ENCODE assay signal across 15 cellular contexts in the genomic region with DNA sequence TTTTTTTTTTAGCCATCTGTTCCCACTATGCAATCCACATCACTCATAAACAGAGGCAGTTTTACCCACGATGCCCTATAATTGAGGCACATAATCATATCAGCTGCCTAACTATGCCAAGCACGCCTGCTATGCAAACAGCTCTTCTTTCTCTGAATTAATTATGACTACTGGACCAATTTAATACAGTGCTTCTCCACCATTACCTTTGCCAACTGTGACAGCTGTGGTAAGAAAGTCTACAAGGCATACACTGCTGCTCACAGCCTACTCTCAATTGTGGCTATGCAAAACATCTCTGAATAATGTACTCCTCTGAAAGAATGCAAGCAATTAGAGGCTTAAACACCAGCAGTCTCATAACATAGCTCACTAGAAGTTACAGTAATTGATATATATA.
DNase-seq lines count a peak whose midpoint lies in the region; ATAC-seq and TF ChIP-seq lines count a peak whose summit lies in the region.
"Had no signal": no experiment of that assay in that cellular context is flagged by ENCODE, and none has a peak within 500 bp of the region (broad histone marks: within the 10 kb centered on the region; RNA-seq: fewer than 3 reads in every experiment).

No MANE protein-coding gene starts in this region.

- H3K36me3 ChIP-seq in HAP-1 (replicated peaks) (no peaks in the 10 kb centered on the region), GM23248 (ENCODE audit: low read depth) (no peaks in the 10 kb centered on the region), body of pancreas (replicated peaks in 1 of 2; ENCODE audit: insufficient read depth in 1 of 2, low read depth in 2 of 2) (no peaks in the 10 kb centered on the region), tibial nerve (no peaks in the 10 kb centered on the region)
- H3K36me3 ChIP-seq: BLaER1, right lobe of liver had no signal

- H3K4me3 ChIP-seq in HAP-1: no peak overlapping the region
- no peak overlapping the region for H3K4me3 ChIP-seq in GM23248
- H3K4me3 ChIP-seq in body of pancreas: no peak overlapping the region
- H3K4me3 ChIP-seq in tibial nerve: no peak overlapping the region
- H3K4me3 ChIP-seq: BLaER1, right lobe of liver had no signal

- H2AFZ ChIP-seq in GM23248: no peak overlapping the region

- 65 to 67% methylated on average over 2 of the region's 2 CpGs for WGBS in GM23248 (ENCODE audit: low coverage in 1 of 2, low lambda C conversion rate in 2 of 2, missing lambda C conversion rate in 2 of 2), 2 experiments
- 54 to 55% methylated on average over 2 of the region's 2 CpGs for WGBS in body of pancreas, 2 donors
- WGBS in tibial nerve, 2 donors: 67 to 73% methylated on average over 2 of the region's 2 CpGs

- no peaks in the 10 kb centered on the region for H3K9me3 ChIP-seq in HAP-1
- H3K9me3 ChIP-seq in GM23248 (ENCODE audit: low read depth): no peaks in the 10 kb centered on the region
- H3K9me3 ChIP-seq in body of pancreas: no peaks in the 10 kb centered on the region
- no peaks in the 10 kb centered on the region for H3K9me3 ChIP-seq in tibial nerve
- H3K9me3 ChIP-seq: BLaER1, right lobe of liver had no signal

- H3F3A ChIP-seq in GM23248 (ENCODE audit: insufficient read depth): no peaks in the 10 kb centered on the region

- no peak overlapping the region for H3K27ac ChIP-seq in GM23248
- H3K27ac ChIP-seq in body of pancreas: no peak overlapping the region
- H3K27ac ChIP-seq in tibial nerve: no peak overlapping the region
- H3K27ac ChIP-seq: BLaER1, right lobe of liver, VCaP had no signal

- no peaks in the 10 kb centered on the region for H3K79me2 ChIP-seq in GM23248 (ENCODE audit: insufficient read depth)

- no peaks in the 10 kb centered on the region for H3K27me3 ChIP-seq in HAP-1 (ENCODE audit: low read depth)
- H3K27me3 ChIP-seq in GM23248 (replicated peaks; ENCODE audit: insufficient read depth): no peaks in the 10 kb centered on the region
- no peaks in the 10 kb centered on the region for H3K27me3 ChIP-seq in body of pancreas
- H3K27me3 ChIP-seq in tibial nerve: no peaks in the 10 kb centered on the region
- H3K27me3 ChIP-seq: BLaER1, right lobe of liver had no signal

- no peak for TF ChIP-seq CTCF in body of pancreas (IDR thresholded peaks at IDR 0.05)
- TF ChIP-seq CTCF in tibial nerve (IDR thresholded peaks at IDR 0.05): no peak

- TF ChIP-seq POLR2A in body of pancreas (IDR thresholded peaks at IDR 0.05) (no peak), tibial nerve (IDR thresholded peaks at IDR 0.05) (no peak)

- H3K9ac ChIP-seq in GM23248: no peak overlapping the region
- H3K9ac ChIP-seq: BLaER1 had no signal

- no peak for ATAC-seq in body of pancreas
- ATAC-seq: HCT116; naive thymus-derived CD4-positive, alpha-beta T cell; right lobe of liver had no signal

- H3K4me1 ChIP-seq in HAP-1: no peaks in the 10 kb centered on the region
- H3K4me1 ChIP-seq in GM23248 (ENCODE audit: insufficient read depth): no peaks in the 10 kb centered on the region
- H3K4me1 ChIP-seq in body of pancreas: no peaks in the 10 kb centered on the region
- H3K4me1 ChIP-seq in tibial nerve: no peaks in the 10 kb centered on the region
- H3K4me1 ChIP-seq: BLaER1, right lobe of liver had no signal

- in situ Hi-C loops in G401 (cut with HindIII; ENCODE audit: low sequenced_read_pairs): no loop called here
- in situ Hi-C loops in HAP-1 (cut with MboI; ENCODE audit: low sequenced_read_pairs): no loop called here
- in situ Hi-C loops in GM23248 (cut with MboI): no loop called here

- intact Hi-C loops in posterior cingulate gyrus (cut with DNase I): no loop called here
- intact Hi-C loops in body of pancreas (cut with DNase I): no loop called here

- no peaks in the 10 kb centered on the region for H3K9me2 ChIP-seq in GM23248 (ENCODE audit: insufficient read depth)

- no peak for TF ChIP-seq EP300 in tibial nerve (IDR thresholded peaks at IDR 0.05)

- DNase-seq in G401 (ENCODE audit: low spot score) (peak; percentile 24), HAP-1 (ENCODE audit: low spot score in 2 of 2) (peak; percentile 17 to 51), NCI-H1694 (lab: John Stamatoyannopoulos, UW) (peak; percentile 88), astrocyte of the hippocampus (ENCODE audit: low read depth, low spot score) (peak; percentile 93), GM23248 (no peak), posterior cingulate gyrus (no peak), body of pancreas (no peak), tibial nerve (ENCODE audit: low spot score in 2 of 2) (no peak)
- DNase-seq: activated gamma-delta T cell; naive thymus-derived CD4-positive, alpha-beta T cell; right lobe of liver; stimulated activated naive CD4-positive, alpha-beta T cell had no signal

- H4K20me1 ChIP-seq in GM23248 (ENCODE audit: insufficient read depth): no peaks in the 10 kb centered on the region
- H4K20me1 ChIP-seq: BLaER1 had no signal

- H3K4me2 ChIP-seq in GM23248 (ENCODE audit: unreplicated experiment): no peak overlapping the region
- H3K4me2 ChIP-seq: BLaER1 had no signal

Comparison
In these comparisons a context has a peak if more than half of its experiments do, and no peak if none do; other contexts are left out.
1. DNase-seq: peak in G401 (single experiment), HAP-1 (2 of 2), NCI-H1694 (single experiment) and astrocyte of the hippocampus (single experiment); none in GM23248 (single experiment), posterior cingulate gyrus (0 of 10), body of pancreas (0 of 4) and tibial nerve (0 of 2).